Comparison of ENCODE assay signal across 21 cellular contexts in the genomic region with DNA sequence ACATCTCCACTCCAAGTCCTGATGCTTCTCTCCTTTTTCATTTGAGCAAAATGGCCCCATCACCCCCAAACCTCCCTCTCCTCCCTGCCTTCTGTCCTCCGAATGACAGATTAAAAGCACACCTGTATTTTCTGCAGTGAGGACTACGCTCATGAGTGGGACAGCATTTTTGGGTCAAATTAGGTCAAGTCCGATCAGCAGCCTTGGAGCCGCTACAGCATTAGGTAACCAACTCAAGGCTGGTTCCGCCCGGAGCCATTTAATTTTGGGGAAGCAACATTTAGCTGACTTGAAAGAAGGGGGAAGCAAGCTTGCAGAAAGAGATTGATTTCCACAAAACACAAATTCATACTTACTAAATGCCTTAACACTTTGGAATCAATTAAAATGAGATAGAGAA.
"Had no signal": no experiment of that assay in that cellular context is flagged by ENCODE, and none has a peak within 500 bp of the region (broad histone marks: within the 10 kb centered on the region; RNA-seq: fewer than 3 reads in every experiment).

No MANE protein-coding gene starts in this region.

- H3K27ac Mint-ChIP-seq: immature natural killer cell, memory B cell had no signal

- H3K4me3 Mint-ChIP-seq: immature natural killer cell, memory B cell had no signal

- H3K27me3 ChIP-seq: colonic mucosa, esophagus muscularis mucosa, gastroesophageal sphincter, heart left ventricle, hepatocyte, left lung had no signal

- H3K79me2 ChIP-seq: hepatocyte had no signal

- H3K27ac ChIP-seq: colonic mucosa, dorsolateral prefrontal cortex, esophagus muscularis mucosa, foreskin keratinocyte, gastroesophageal sphincter, heart left ventricle, hepatocyte, left lung, lower lobe of right lung had no signal

- H3K4me3 ChIP-seq: colonic mucosa, dorsolateral prefrontal cortex, esophagus muscularis mucosa, gastroesophageal sphincter, heart left ventricle, hepatocyte, left lung, lower lobe of right lung had no signal

- H3K4me2 ChIP-seq: hepatocyte had no signal

- H3K4me1 ChIP-seq: colonic mucosa, foreskin keratinocyte, left lung, lower lobe of right lung had no signal

- H3K9me3 Mint-ChIP-seq: memory B cell had no signal

- H2AFZ ChIP-seq: hepatocyte had no signal

- H3K36me3 ChIP-seq: colonic mucosa, esophagus muscularis mucosa, gastroesophageal sphincter, heart left ventricle, left lung, lower lobe of right lung had no signal

- H3K4me1 Mint-ChIP-seq: memory B cell had no signal

- H3K36me3 Mint-ChIP-seq: immature natural killer cell, memory B cell had no signal

- DNase-seq: colonic mucosa; dermis blood vessel endothelial cell; dorsolateral prefrontal cortex; effector CD4-positive, alpha-beta T cell; effector memory CD4-positive, alpha-beta T cell; heart left ventricle; hypothalamus; immature natural killer cell; left cardiac atrium; left lung; left ventricle myocardium superior; lower lobe of right lung; mesendoderm; midbrain had no signal

- H3K9me3 ChIP-seq: colonic mucosa, esophagus muscularis mucosa, gastroesophageal sphincter, heart left ventricle, left lung, lower lobe of right lung had no signal

- FAIRE-seq: endothelial cell of umbilical vein, frontal cortex had no signal
